Comparison of ENCODE assay signal across 21 cellular contexts in genomic region chr3:157172746-157173145, GRCh38. TPM values are rescaled to one million over a fixed set of nuclear protein-coding genes. Genes with fewer than 3 reads are reported as not detected.
DNase-seq lines count a peak whose midpoint lies in the region; ATAC-seq, FAIRE-seq and TF ChIP-seq lines count a peak whose summit lies in the region.
"Had no signal": no experiment of that assay in that cellular context is flagged by ENCODE, and none has a peak within 500 bp of the region (broad histone marks: within the 10 kb centered on the region; RNA-seq: fewer than 3 reads in every experiment).

No MANE protein-coding gene starts in this region.

- 72% methylated on average over 4 of the region's 4 CpGs for WGBS in K562 (ENCODE audit: insufficient coverage, low coverage, missing lambda C conversion rate)

- no peak for FAIRE-seq in K562 (lab: Jason Lieb, UNC)
- FAIRE-seq: frontal cortex, small intestine had no signal

- no peak overlapping the region for H3K9ac ChIP-seq in K562 (ENCODE audit: insufficient read depth in 1 of 2, low read depth in 2 of 2, low read length in 2 of 2)
- H3K9ac ChIP-seq: neural progenitor cell had no signal

- H3K4me1 ChIP-seq in CD4-positive, CD25-positive, alpha-beta regulatory T cell (ENCODE audit: control insufficient read depth, insufficient read depth, low read length, poor library complexity, severe bottlenecking): peaks cover 24% of the 10 kb centered on the region
- H3K4me1 ChIP-seq in K562 (replicated peaks in 1 of 2; ENCODE audit: control insufficient read depth in 2 of 2, insufficient read depth in 2 of 2, low read length in 2 of 2): peaks cover 11 to 17% of the 10 kb centered on the region in 2 experiments

- POLR2A ChIA-PET in K562 (lab: Yijun Ruan, JAX): interaction anchor here (7.8 kb wide), 1 partner anchor 11 kb away, joined by 272 read pairs; the partner anchor contains the start of gene CCNL1

- H3K9me3 ChIP-seq in CD4-positive, CD25-positive, alpha-beta regulatory T cell (ENCODE audit: control insufficient read depth in 2 of 2, low read length in 2 of 2): no peaks in the 10 kb centered on the region
- H3K9me3 ChIP-seq in K562 (replicated peaks; ENCODE audit: control insufficient read depth, insufficient read depth, low read depth, low read length): no peaks in the 10 kb centered on the region
- H3K9me3 ChIP-seq: upper lobe of left lung had no signal

- in situ Hi-C loops in K562 (cut with MboI): no loop called here

- no peak for TF ChIP-seq POLR2A in K562 (conservative IDR thresholded peaks at IDR 0.05)

- no peak for TF ChIP-seq RAD21 in K562 (CRISPR knock-in tag; conservative IDR thresholded peaks at IDR 0.05 in 1 of 2, IDR thresholded peaks at IDR 0.05 in 1 of 2)

- no peaks in the 10 kb centered on the region for H3K27me3 ChIP-seq in CD4-positive, CD25-positive, alpha-beta regulatory T cell (ENCODE audit: control insufficient read depth, insufficient read depth, low read length)
- no peaks in the 10 kb centered on the region for H3K27me3 ChIP-seq in K562 (ENCODE audit: control insufficient read depth in 2 of 2, insufficient read depth in 2 of 2, low read length in 2 of 2)
- H3K27me3 ChIP-seq: cardiac muscle cell, dorsolateral prefrontal cortex, neural progenitor cell, upper lobe of left lung had no signal

- intact Hi-C loops in K562 (cut with micrococcal nuclease): no loop called here

- H2AFZ ChIP-seq in K562 (ENCODE audit: low read depth, low read length): peak overlapping the region; percentile 65
- H2AFZ ChIP-seq: neural progenitor cell had no signal

- no peak for DNase-seq in CD4-positive, CD25-positive, alpha-beta regulatory T cell
- DNase-seq in COLO829 (ENCODE audit: low spot score) (peak; percentile 61), K562 (ENCODE audit: extremely low read depth in 1 of 4, low spot score in 3 of 4) (no peak)
- no peak for DNase-seq in natural killer cell treated with Interleukin-12 subunit alpha and Interleukin-12 subunit beta and Interleukin-15 and Interleukin-18, amount 100 ng/mL, for 72 hours (ENCODE audit: low spot score)
- no peak for DNase-seq in stimulated activated naive CD8-positive, alpha-beta T cell treated with anti-CD3 and anti-CD28 coated beads, Interleukin-15, amount 100 ng/mL, for 72 hours
- DNase-seq: activated CD4-positive, alpha-beta T cell treated with anti-CD3 and anti-CD28 coated beads, Interleukin-2, amount 50 U/mL, for 4 hours; activated T-cell treated with anti-CD3 and anti-CD28 coated beads, Interleukin-2, amount 50 U/mL, for 1 hour; dorsolateral prefrontal cortex; GOT3; mesendoderm; NCI-H146; NCI-H526 treated with DMSO at 0.1 percent for 48 hours; small intestine; stimulated activated naive CD8-positive, alpha-beta T cell treated with anti-CD3 and anti-CD28 coated beads, Interleukin-15, Interleukin-2, amounts not matched to agents 100 U/mL and 50 U/mL, for 24 hours had no signal

- CTCF ChIA-PET in K562 (lab: Yijun Ruan, JAX; ENCODE audit: low intra/inter-chr PET ratio): no interaction called here

- peak overlapping the region in 3 of 4 donors; percentile 36 to 89 (median 80) for H3K4me3 Mint-ChIP-seq in CD4-positive, CD25-positive, alpha-beta regulatory T cell
- H3K4me3 Mint-ChIP-seq in natural killer cell treated with Interleukin-12 subunit alpha and Interleukin-12 subunit beta and Interleukin-15 and Interleukin-18, amount 100 ng/mL, for 72 hours: peak overlapping the region; percentile 24
- peak overlapping the region in 1 of 2 donors; percentile 6 for H3K4me3 Mint-ChIP-seq in stimulated activated naive CD8-positive, alpha-beta T cell treated with anti-CD3 and anti-CD28 coated beads, Interleukin-15, amount 100 ng/mL, for 72 hours
- H3K4me3 Mint-ChIP-seq: neural progenitor cell had no signal

- no peak overlapping the region for H3K4me3 ChIP-seq in CD4-positive, CD25-positive, alpha-beta regulatory T cell (ENCODE audit: low read depth, low read length)
- no peak overlapping the region for H3K4me3 ChIP-seq in K562
- H3K4me3 ChIP-seq: cardiac muscle cell, dorsolateral prefrontal cortex, neural progenitor cell, upper lobe of left lung had no signal

- H3K27ac ChIP-seq in CD4-positive, CD25-positive, alpha-beta regulatory T cell (ENCODE audit: insufficient read depth, low read length, poor library complexity, severe bottlenecking): no peak overlapping the region
- no peak overlapping the region for H3K27ac ChIP-seq in K562 (ENCODE audit: extremely low read depth, low read depth, low read length)
- H3K27ac ChIP-seq: epithelial cell of prostate, neural progenitor cell, upper lobe of left lung had no signal

- H3K79me2 ChIP-seq in K562 (ENCODE audit: control insufficient read depth, insufficient read depth, low read length): peaks cover 27% of the 10 kb centered on the region

- no peak for TF ChIP-seq EP300 in K562 (IDR thresholded peaks at IDR 0.05; ENCODE audit: low read length)

- no TSS peak for BruUV-seq in K562 (replicated peaks; lab: Mats Ljungman, UMichigan)

- no peak for ATAC-seq in CD4-positive, CD25-positive, alpha-beta regulatory T cell (ENCODE audit: low read depth in 2 of 2)
- no peak for ATAC-seq in K562
- ATAC-seq in natural killer cell treated with Interleukin-12 subunit alpha and Interleukin-12 subunit beta and Interleukin-15 and Interleukin-18, amount 100 ng/mL, for 72 hours: no peak
- no peak for ATAC-seq in GM18519 (IDR thresholded peaks at IDR 0.05; ENCODE audit: low FRiP score, unreplicated experiment)
- ATAC-seq in HG02763 (IDR thresholded peaks at IDR 0.05; ENCODE audit: unreplicated experiment): no peak
- no peak for ATAC-seq in stimulated activated naive CD8-positive, alpha-beta T cell treated with anti-CD3 and anti-CD28 coated beads, Interleukin-15, amount 100 ng/mL, for 72 hours
- ATAC-seq: stimulated activated naive CD8-positive, alpha-beta T cell treated with anti-CD3 and anti-CD28 coated beads, Interleukin-15, Interleukin-2, amounts not matched to agents 100 U/mL and 50 U/mL, for 24 hours had no signal

- peaks cover 23% of the 10 kb centered on the region for H3K27me3 Mint-ChIP-seq in CD4-positive, CD25-positive, alpha-beta regulatory T cell
- peaks cover 6 to 8% of the 10 kb centered on the region in 2 donors for H3K27me3 Mint-ChIP-seq in natural killer cell treated with Interleukin-12 subunit alpha and Interleukin-12 subunit beta and Interleukin-15 and Interleukin-18, amount 100 ng/mL, for 72 hours
- no peaks in the 10 kb centered on the region for H3K27me3 Mint-ChIP-seq in stimulated activated naive CD8-positive, alpha-beta T cell treated with anti-CD3 and anti-CD28 coated beads, Interleukin-15, amount 100 ng/mL, for 72 hours

- no peak overlapping the region for H3K4me2 ChIP-seq in K562 (ENCODE audit: insufficient read depth, low read length)
- H3K4me2 ChIP-seq: neural progenitor cell had no signal

- peaks cover 15 to 43% (median 21%) of the 10 kb centered on the region in 4 donors for H3K4me1 Mint-ChIP-seq in CD4-positive, CD25-positive, alpha-beta regulatory T cell
- peaks cover 31 to 32% of the 10 kb centered on the region in 2 donors for H3K4me1 Mint-ChIP-seq in natural killer cell treated with Interleukin-12 subunit alpha and Interleukin-12 subunit beta and Interleukin-15 and Interleukin-18, amount 100 ng/mL, for 72 hours (ENCODE audit: low read depth in 2 of 2)
- peaks cover 37% of the 10 kb centered on the region for H3K4me1 Mint-ChIP-seq in stimulated activated naive CD8-positive, alpha-beta T cell treated with anti-CD3 and anti-CD28 coated beads, Interleukin-15, amount 100 ng/mL, for 72 hours

- H3K36me3 Mint-ChIP-seq in CD4-positive, CD25-positive, alpha-beta regulatory T cell: no peaks in the 10 kb centered on the region
- no peaks in the 10 kb centered on the region for H3K36me3 Mint-ChIP-seq in natural killer cell treated with Interleukin-12 subunit alpha and Interleukin-12 subunit beta and Interleukin-15 and Interleukin-18, amount 100 ng/mL, for 72 hours

- no peaks in the 10 kb centered on the region for H3K9me1 ChIP-seq in K562 (ENCODE audit: control insufficient read depth, insufficient read depth, low read length)

- H3K27ac Mint-ChIP-seq in CD4-positive, CD25-positive, alpha-beta regulatory T cell: no peak overlapping the region
- peak overlapping the region; percentile 51 to 54 for H3K27ac Mint-ChIP-seq in natural killer cell treated with Interleukin-12 subunit alpha and Interleukin-12 subunit beta and Interleukin-15 and Interleukin-18, amount 100 ng/mL, for 72 hours
- H3K27ac Mint-ChIP-seq in stimulated activated naive CD8-positive, alpha-beta T cell treated with anti-CD3 and anti-CD28 coated beads, Interleukin-15, amount 100 ng/mL, for 72 hours: no peak overlapping the region
- H3K27ac Mint-ChIP-seq: neural progenitor cell had no signal

- H4K20me1 ChIP-seq in K562 (replicated peaks; ENCODE audit: control insufficient read depth, insufficient read depth, low read length): no peaks in the 10 kb centered on the region

- TF ChIP-seq CTCF in K562 (IDR thresholded peaks at IDR 0.05 in 2 of 3, conservative IDR thresholded peaks at IDR 0.05 in 1 of 3; ENCODE audit: insufficient read depth in 2 of 3, low read depth in 1 of 3, low read length in 3 of 3): no peak

- no peaks in the 10 kb centered on the region for H3K36me3 ChIP-seq in CD4-positive, CD25-positive, alpha-beta regulatory T cell (ENCODE audit: control insufficient read depth, insufficient read depth, low read length)
- no peaks in the 10 kb centered on the region for H3K36me3 ChIP-seq in K562 (ENCODE audit: control insufficient read depth, insufficient read depth, low read length)
- H3K36me3 ChIP-seq: cardiac muscle cell, upper lobe of left lung had no signal

- H3K9me3 Mint-ChIP-seq in CD4-positive, CD25-positive, alpha-beta regulatory T cell: no peaks in the 10 kb centered on the region
- H3K9me3 Mint-ChIP-seq in natural killer cell treated with Interleukin-12 subunit alpha and Interleukin-12 subunit beta and Interleukin-15 and Interleukin-18, amount 100 ng/mL, for 72 hours: peaks cover 2% of the 10 kb centered on the region
- H3K9me3 Mint-ChIP-seq in stimulated activated naive CD8-positive, alpha-beta T cell treated with anti-CD3 and anti-CD28 coated beads, Interleukin-15, amount 100 ng/mL, for 72 hours: no peaks in the 10 kb centered on the region

RNA-seq across cellular contexts. Expression of gene CCNL1, which starts 12.8 kb away (rescaled TPM):
- total RNA-seq in CD4-positive, CD25-positive, alpha-beta regulatory T cell: 1,080 TPM
- 10 to 100 TPM; 48.7 to 71.3 (median 57.9) TPM for polyA plus RNA-seq in CD4-positive, CD25-positive, alpha-beta regulatory T cell
- total RNA-seq in K562 (2011; cell fraction: chromatin; rRNA removed; ENCODE audit: low replicate concordance): 412 and 933 TPM in 2 replicates
- total RNA-seq in K562 (2011; cell fraction: nucleolus; rRNA removed): 305 and 368 TPM in 2 replicates
- total RNA-seq in K562 (2011; cell fraction: nucleoplasm; rRNA removed): 399 and 401 TPM in 2 replicates
- 132 and 172 TPM in 2 replicates for total RNA-seq in K562 (2014; rRNA removed)
- 124 and 133 TPM in 2 replicates for total RNA-seq in K562 (2014; rRNA removed; fragmentation: Illumina TruSeq; extraction: Trizol)
- 153 and 161 TPM in 2 replicates for total RNA-seq in K562 (2015; rRNA removed; fragmentation: Illumina TruSeq; extraction: Trizol)
- 112 and 126 TPM in 2 replicates for total RNA-seq in K562 (2021)
- 186 and 201 TPM in 2 replicates for polyA plus RNA-seq in K562 (2011; rRNA removed)
- polyA plus RNA-seq in K562 (2011; cell fraction: cytosol; rRNA removed): 57.8 and 58.8 TPM in 2 replicates
- 1,501 and 1,632 TPM in 2 replicates for polyA plus RNA-seq in K562 (2011; cell fraction: nucleus; rRNA removed)
- 70.5 and 112 TPM in 2 replicates for polyA plus RNA-seq in K562 (2012)
- 77.7 and 107 TPM in 2 replicates for polyA plus RNA-seq in K562 (2014; fragmentation: Illumina TruSeq; extraction: Trizol)
- polyA plus RNA-seq in K562 (2014; fragmentation: Nextera tagmentation; extraction: Ambion mirVana): 10 to 100 TPM; 16.1 to 32.4 TPM
- polyA plus RNA-seq in K562 (2014; rRNA removed): 134 and 154 TPM in 2 replicates
- polyA minus RNA-seq in K562 (2011; rRNA and poly(A)+ RNA removed): 210 and 248 TPM in 2 replicates
- 78.9 and 112 TPM in 2 replicates for polyA minus RNA-seq in K562 (2011; cell fraction: cytosol; rRNA and poly(A)+ RNA removed)
- polyA minus RNA-seq in K562 (2011; cell fraction: nucleus; rRNA and poly(A)+ RNA removed): 962 and 1,250 TPM in 2 replicates
- total RNA-seq in natural killer cell treated with Interleukin-12 subunit alpha and Interleukin-12 subunit beta and Interleukin-15 and Interleukin-18, amount 100 ng/mL, for 72 hours: 100 to 1,000 TPM; 303 to 324 TPM

Comparison
In these comparisons a context has a peak if more than half of its experiments do, and no peak if none do; other contexts are left out.
1. H3K27ac Mint-ChIP-seq: peak in natural killer cell treated with Interleukin-12 subunit alpha and Interleukin-12 subunit beta and Interleukin-15 and Interleukin-18, amount 100 ng/mL, for 72 hours (2 of 2); none in CD4-positive, CD25-positive, alpha-beta regulatory T cell (0 of 3) and stimulated activated naive CD8-positive, alpha-beta T cell treated with anti-CD3 and anti-CD28 coated beads, Interleukin-15, amount 100 ng/mL, for 72 hours (0 of 2).